1 cellular context compared by ENCODE assay signal in the genomic region with DNA sequence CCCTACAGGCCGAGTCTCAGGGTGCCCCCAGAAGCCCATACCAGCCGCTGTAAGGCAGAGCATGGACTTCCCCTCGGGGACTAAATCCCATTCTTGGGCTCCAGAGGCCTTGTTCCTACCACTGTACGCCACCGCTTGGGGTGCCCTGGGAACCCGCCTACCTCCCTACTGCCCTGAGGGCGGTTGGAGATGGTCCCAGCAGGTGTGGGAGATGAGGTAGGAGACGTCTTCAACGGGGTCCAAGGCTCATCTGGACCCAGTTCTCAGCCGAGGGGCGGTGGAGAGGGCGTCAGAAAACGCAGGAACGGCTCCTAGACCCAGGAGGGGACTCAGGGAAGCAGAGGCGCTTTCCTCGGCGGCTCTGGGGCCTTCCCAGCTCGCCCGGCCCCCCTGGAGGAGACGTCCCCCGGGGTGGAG.
TF ChIP-seq lines count a peak whose summit lies in the region.

No MANE protein-coding gene starts in this region.

TF ChIP-seq in endothelial cell of umbilical vein, 7 proteins besides CTCF, POLR2A, EP300 and RAD21:
- TF ChIP-seq JUN (IDR thresholded peaks at IDR 0.05; ENCODE audit: borderline replicate concordance, insufficient read depth, insufficient read length, low read depth) (no peak), EZH2 (IDR thresholded peaks at IDR 0.05; ENCODE audit: borderline replicate concordance, low read depth, low read length, severe bottlenecking) (no peak), GATA2 (IDR thresholded peaks at IDR 0.05; ENCODE audit: insufficient read depth, insufficient read length, low read depth, low read length) (no peak)
- TF ChIP-seq, protein P1, sequence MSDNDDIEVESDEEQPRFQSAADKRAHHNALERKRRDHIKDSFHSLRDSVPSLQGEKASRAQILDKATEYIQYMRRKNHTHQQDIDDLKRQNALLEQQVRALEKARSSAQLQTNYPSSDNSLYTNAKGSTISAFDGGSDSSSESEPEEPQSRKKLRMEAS (IDR thresholded peaks at IDR 0.05; ENCODE audit: insufficient read depth, insufficient read length): no peak
